In the genomic region with DNA sequence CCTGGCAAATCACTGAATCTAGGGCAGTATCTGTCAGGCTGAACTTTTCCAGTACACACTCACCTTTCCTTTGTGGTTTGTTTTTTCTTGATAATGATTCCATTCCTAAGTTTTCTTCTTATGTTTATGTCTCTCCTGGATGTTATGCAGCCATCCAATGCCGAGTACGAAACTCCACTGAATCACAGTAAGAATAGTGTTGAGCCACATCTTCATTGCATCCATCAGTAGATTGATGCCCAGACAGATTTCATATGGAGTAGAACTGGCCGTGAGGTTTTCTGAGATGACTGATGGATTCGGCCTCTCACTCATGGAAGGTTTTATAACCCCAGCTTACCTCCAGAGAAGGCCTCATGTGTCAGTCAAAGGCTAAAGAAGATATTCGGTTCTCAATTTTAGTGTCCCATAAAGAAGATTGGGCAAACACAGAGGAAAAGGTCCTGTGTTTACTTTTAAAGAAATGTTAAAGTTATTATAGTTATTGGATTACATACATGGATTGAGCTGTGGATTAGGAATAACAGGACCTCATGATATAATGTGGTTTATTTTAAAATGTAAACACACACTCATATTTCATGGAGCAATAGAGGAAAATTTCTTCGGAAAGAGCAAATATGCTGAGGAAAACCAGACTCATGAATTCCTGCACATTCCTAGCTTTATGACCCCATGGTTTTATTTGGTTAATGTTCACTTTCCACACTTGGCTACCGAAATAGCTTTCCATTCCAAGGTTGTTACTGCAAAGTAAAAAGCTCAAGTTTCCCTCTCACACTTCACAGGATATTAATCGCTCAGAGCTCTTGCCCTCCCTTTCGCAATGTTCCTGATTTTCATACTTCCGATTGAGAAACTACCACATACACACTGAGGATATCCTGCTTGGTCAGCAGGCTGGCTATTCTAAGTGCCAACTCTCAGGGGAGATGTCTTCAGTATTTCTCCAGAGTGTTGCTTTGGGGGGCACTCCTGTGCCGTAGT, we compare ENCODE assay signal across 1 cellular context.
TF ChIP-seq lines count a peak whose summit lies in the region.

No MANE protein-coding gene starts in this region.

TF ChIP-seq in SK-N-SH, 30 proteins besides CTCF, POLR2A, EP300 and RAD21 (continued from another document):
- no peak for TF ChIP-seq FOXM1 (IDR thresholded peaks at IDR 0.05; ENCODE audit: low read depth)
- no peak for TF ChIP-seq REST (IDR thresholded peaks at IDR 0.05; ENCODE audit: low read depth, low read length)
- TF ChIP-seq TCF12 (IDR thresholded peaks at IDR 0.05): peak; percentile 77
- TF ChIP-seq, protein P1, sequence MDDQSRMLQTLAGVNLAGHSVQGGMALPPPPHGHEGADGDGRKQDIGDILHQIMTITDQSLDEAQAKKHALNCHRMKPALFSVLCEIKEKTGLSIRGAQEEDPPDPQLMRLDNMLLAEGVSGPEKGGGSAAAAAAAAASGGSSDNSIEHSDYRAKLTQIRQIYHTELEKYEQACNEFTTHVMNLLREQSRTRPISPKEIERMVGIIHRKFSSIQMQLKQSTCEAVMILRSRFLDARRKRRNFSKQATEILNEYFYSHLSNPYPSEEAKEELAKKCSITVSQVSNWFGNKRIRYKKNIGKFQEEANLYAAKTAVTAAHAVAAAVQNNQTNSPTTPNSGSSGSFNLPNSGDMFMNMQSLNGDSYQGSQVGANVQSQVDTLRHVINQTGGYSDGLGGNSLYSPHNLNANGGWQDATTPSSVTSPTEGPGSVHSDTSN (IDR thresholded peaks at IDR 0.05): no peak; the same call in 1 of the 2 replicates
- no peak for TF ChIP-seq GABPA (IDR thresholded peaks at IDR 0.05; ENCODE audit: low read depth)
- TF ChIP-seq TAF1 (IDR thresholded peaks at IDR 0.05; ENCODE audit: borderline replicate concordance, low read depth, low read length): no peak
